In genomic region chr10:23067939-23068775, GRCh38 we compare ENCODE assay signal across 8 cellular contexts. TPM values are rescaled to one million over a fixed set of nuclear protein-coding genes. Genes with fewer than 3 reads are reported as not detected.
DNase-seq lines count a peak whose midpoint lies in the region; ATAC-seq and TF ChIP-seq lines count a peak whose summit lies in the region.

No MANE protein-coding gene starts in this region.

- peak; percentile 86 to 89 for TF ChIP-seq CTCF in right atrium auricular region (IDR thresholded peaks at IDR 0.05)

- peaks cover 27% of the 10 kb centered on the region for H3K27me3 Mint-ChIP-seq in T-helper 17 cell

- H3K27me3 ChIP-seq in right atrium auricular region, result no peaks in the 10 kb centered on the region

- intact Hi-C loops in sciatic nerve (cut with DNase I), result no loop called here

- DNase-seq in COLO829 (ENCODE audit: low spot score) (peak; percentile 61), NCI-H1092 treated with DMSO at 0.1 percent for 48 hours (lab: John Stamatoyannopoulos, UW) (peak; percentile 43), T-helper 17 cell (peak; percentile 45 to 50 (median 48)), amniotic stem cell (lab: John Stamatoyannopoulos, UW) (peak; percentile 25), right atrium auricular region (ENCODE audit: low spot score) (peak; percentile 86), sciatic nerve (ENCODE audit: low spot score) (peak; percentile 73)

- ATAC-seq in GM21447 (IDR thresholded peaks at IDR 0.05; ENCODE audit: unreplicated experiment) (peak; percentile 54), T-helper 17 cell (peak; percentile 66), sciatic nerve (peak; percentile 71), GM21528 (IDR thresholded peaks at IDR 0.05; ENCODE audit: low FRiP score, unreplicated experiment) (no peak)

- H3K27ac ChIP-seq in right atrium auricular region, result no peak overlapping the region

- H3K4me1 Mint-ChIP-seq in T-helper 17 cell, result peaks cover 4% of the 10 kb centered on the region

- H3K36me3 ChIP-seq in right atrium auricular region, result no peaks in the 10 kb centered on the region

- no peaks in the 10 kb centered on the region for H3K36me3 Mint-ChIP-seq in T-helper 17 cell (ENCODE audit: low read depth)

- H3K4me3 ChIP-seq in right atrium auricular region, result no peak overlapping the region

- H3K4me1 ChIP-seq in right atrium auricular region, result peaks cover 0 to 27% of the 10 kb centered on the region in 2 donors

- H3K4me3 Mint-ChIP-seq in T-helper 17 cell, result no peak overlapping the region

- H3K27ac Mint-ChIP-seq in T-helper 17 cell, result no peak overlapping the region

- no peaks in the 10 kb centered on the region for H3K9me3 ChIP-seq in T-helper 17 cell (ENCODE audit: control insufficient read depth, low read length, poor library complexity, severe bottlenecking)
- no peaks in the 10 kb centered on the region for H3K9me3 ChIP-seq in right atrium auricular region

RNA-seq across cellular contexts. Expression of gene MSRB2, which starts 27.2 kb away (rescaled TPM):
- total RNA-seq in T-helper 17 cell, result 1 to 10 TPM; 1.1 to 6.2 TPM
- total RNA-seq in right atrium auricular region, result 10 to 100 TPM; 68.6 to 71.0 TPM
- total RNA-seq in sciatic nerve, result 16.4 TPM

Comparison
In these comparisons a context has a peak if more than half of its experiments do, and no peak if none do; other contexts are left out.
1. DNase-seq: peak in every context shown above with its lines; median percentile 86 in right atrium auricular region; 73 in sciatic nerve; 61 in COLO829; 48 in T-helper 17 cell; 43 in NCI-H1092 treated with DMSO at 0.1 percent for 48 hours; 25 in amniotic stem cell.